In the genomic region with DNA sequence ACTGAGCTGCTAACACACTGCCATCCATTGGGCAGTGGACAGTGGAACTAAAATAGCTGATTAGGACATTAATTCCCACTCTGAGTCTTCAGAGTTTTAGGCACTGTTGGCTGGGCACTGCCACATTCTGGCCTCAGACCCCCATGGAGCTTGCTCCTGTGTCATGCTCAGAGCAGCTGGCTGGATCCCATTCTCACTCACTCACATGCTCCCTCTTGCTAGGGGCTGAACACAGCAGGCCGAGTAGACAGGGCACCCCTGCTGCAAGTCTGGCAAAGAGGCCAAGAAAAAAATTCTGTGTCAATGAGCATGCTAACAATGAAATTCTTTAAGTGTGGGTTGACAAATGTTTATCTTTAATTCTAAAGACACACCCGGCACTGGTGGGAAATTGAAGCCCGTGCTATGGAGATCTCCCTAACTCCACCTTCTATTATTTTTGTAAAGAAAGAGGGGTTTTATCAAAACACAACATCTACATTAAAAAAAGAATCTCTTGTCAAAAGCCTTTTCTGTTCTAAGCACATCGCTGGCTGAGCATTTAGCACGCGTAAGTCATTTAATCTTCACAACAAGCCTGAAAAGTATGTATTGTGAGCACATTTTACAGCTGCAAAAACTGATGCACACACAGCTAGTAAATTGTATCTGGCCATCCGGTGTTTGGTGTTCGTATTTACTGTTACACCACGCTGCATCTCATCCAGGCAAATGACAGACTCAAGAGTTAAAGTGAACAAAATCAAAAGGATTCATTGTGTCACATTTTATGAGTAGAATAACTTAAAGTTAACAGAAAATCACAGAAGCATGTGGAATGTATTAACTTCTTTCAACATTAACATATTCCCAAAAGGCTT, we compare ENCODE assay signal across 1 cellular context.
TF ChIP-seq lines count a peak whose summit lies in the region.

No MANE protein-coding gene starts in this region.

TF ChIP-seq in SK-N-SH, 30 proteins besides CTCF, POLR2A, EP300 and RAD21 (continued from another document):
- TF ChIP-seq, protein P1, sequence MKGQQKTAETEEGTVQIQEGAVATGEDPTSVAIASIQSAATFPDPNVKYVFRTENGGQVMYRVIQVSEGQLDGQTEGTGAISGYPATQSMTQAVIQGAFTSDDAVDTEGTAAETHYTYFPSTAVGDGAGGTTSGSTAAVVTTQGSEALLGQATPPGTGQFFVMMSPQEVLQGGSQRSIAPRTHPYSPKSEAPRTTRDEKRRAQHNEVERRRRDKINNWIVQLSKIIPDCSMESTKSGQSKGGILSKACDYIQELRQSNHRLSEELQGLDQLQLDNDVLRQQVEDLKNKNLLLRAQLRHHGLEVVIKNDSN (IDR thresholded peaks at IDR 0.05; ENCODE audit: borderline replicate concordance, low read depth): no peak
- TF ChIP-seq CHD2 (IDR thresholded peaks at IDR 0.05; ENCODE audit: low read length, partially characterized antibody) (no peak), YY1 (IDR thresholded peaks at IDR 0.05; ENCODE audit: low read depth) (no peak), TAF1 (IDR thresholded peaks at IDR 0.05; ENCODE audit: borderline replicate concordance, low read depth, low read length) (no peak), FOSL2 (IDR thresholded peaks at IDR 0.05; ENCODE audit: borderline replicate concordance, low read depth) (no peak), POLR2AphosphoS5 (IDR thresholded peaks at IDR 0.05; ENCODE audit: low read depth, low read length) (no peak), RCOR1 (IDR thresholded peaks at IDR 0.05; ENCODE audit: low read length) (no peak), TEAD4 (IDR thresholded peaks at IDR 0.05; ENCODE audit: borderline replicate concordance, insufficient read depth) (no peak), RXRA (IDR thresholded peaks at IDR 0.05; ENCODE audit: borderline replicate concordance, low read depth) (no peak), GABPA (IDR thresholded peaks at IDR 0.05; ENCODE audit: low read depth) (no peak), RFX5 (IDR thresholded peaks at IDR 0.05; ENCODE audit: low read length) (no peak)
- TF ChIP-seq, protein P2, sequence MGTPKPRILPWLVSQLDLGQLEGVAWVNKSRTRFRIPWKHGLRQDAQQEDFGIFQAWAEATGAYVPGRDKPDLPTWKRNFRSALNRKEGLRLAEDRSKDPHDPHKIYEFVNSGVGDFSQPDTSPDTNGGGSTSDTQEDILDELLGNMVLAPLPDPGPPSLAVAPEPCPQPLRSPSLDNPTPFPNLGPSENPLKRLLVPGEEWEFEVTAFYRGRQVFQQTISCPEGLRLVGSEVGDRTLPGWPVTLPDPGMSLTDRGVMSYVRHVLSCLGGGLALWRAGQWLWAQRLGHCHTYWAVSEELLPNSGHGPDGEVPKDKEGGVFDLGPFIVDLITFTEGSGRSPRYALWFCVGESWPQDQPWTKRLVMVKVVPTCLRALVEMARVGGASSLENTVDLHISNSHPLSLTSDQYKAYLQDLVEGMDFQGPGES (IDR thresholded peaks at IDR 0.05; ENCODE audit: low read depth, low read length): no peak
- TF ChIP-seq, protein P3, sequence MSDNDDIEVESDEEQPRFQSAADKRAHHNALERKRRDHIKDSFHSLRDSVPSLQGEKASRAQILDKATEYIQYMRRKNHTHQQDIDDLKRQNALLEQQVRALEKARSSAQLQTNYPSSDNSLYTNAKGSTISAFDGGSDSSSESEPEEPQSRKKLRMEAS (IDR thresholded peaks at IDR 0.05; ENCODE audit: low read depth): no peak
- TF ChIP-seq, protein P4, sequence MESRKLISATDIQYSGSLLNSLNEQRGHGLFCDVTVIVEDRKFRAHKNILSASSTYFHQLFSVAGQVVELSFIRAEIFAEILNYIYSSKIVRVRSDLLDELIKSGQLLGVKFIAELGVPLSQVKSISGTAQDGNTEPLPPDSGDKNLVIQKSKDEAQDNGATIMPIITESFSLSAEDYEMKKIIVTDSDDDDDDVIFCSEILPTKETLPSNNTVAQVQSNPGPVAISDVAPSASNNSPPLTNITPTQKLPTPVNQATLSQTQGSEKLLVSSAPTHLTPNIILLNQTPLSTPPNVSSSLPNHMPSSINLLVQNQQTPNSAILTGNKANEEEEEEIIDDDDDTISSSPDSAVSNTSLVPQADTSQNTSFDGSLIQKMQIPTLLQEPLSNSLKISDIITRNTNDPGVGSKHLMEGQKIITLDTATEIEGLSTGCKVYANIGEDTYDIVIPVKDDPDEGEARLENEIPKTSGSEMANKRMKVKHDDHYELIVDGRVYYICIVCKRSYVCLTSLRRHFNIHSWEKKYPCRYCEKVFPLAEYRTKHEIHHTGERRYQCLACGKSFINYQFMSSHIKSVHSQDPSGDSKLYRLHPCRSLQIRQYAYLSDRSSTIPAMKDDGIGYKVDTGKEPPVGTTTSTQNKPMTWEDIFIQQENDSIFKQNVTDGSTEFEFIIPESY (IDR thresholded peaks at IDR 0.05; ENCODE audit: borderline replicate concordance, low read depth): no peak
- TF ChIP-seq, protein P5, sequence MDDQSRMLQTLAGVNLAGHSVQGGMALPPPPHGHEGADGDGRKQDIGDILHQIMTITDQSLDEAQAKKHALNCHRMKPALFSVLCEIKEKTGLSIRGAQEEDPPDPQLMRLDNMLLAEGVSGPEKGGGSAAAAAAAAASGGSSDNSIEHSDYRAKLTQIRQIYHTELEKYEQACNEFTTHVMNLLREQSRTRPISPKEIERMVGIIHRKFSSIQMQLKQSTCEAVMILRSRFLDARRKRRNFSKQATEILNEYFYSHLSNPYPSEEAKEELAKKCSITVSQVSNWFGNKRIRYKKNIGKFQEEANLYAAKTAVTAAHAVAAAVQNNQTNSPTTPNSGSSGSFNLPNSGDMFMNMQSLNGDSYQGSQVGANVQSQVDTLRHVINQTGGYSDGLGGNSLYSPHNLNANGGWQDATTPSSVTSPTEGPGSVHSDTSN (IDR thresholded peaks at IDR 0.05): no peak
- TF ChIP-seq, protein P6, sequence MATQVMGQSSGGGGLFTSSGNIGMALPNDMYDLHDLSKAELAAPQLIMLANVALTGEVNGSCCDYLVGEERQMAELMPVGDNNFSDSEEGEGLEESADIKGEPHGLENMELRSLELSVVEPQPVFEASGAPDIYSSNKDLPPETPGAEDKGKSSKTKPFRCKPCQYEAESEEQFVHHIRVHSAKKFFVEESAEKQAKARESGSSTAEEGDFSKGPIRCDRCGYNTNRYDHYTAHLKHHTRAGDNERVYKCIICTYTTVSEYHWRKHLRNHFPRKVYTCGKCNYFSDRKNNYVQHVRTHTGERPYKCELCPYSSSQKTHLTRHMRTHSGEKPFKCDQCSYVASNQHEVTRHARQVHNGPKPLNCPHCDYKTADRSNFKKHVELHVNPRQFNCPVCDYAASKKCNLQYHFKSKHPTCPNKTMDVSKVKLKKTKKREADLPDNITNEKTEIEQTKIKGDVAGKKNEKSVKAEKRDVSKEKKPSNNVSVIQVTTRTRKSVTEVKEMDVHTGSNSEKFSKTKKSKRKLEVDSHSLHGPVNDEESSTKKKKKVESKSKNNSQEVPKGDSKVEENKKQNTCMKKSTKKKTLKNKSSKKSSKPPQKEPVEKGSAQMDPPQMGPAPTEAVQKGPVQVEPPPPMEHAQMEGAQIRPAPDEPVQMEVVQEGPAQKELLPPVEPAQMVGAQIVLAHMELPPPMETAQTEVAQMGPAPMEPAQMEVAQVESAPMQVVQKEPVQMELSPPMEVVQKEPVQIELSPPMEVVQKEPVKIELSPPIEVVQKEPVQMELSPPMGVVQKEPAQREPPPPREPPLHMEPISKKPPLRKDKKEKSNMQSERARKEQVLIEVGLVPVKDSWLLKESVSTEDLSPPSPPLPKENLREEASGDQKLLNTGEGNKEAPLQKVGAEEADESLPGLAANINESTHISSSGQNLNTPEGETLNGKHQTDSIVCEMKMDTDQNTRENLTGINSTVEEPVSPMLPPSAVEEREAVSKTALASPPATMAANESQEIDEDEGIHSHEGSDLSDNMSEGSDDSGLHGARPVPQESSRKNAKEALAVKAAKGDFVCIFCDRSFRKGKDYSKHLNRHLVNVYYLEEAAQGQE (IDR thresholded peaks at IDR 0.05; ENCODE audit: low read depth, low read length): no peak
